In genomic region chr9:127846451-127847154, GRCh38 we compare ENCODE assay signal across 12 cellular contexts. TPM values are rescaled to one million over a fixed set of nuclear protein-coding genes. Genes with fewer than 3 reads are reported as not detected.
DNase-seq lines count a peak whose midpoint lies in the region; TF ChIP-seq lines count a peak whose summit lies in the region.
"Had no signal": no experiment of that assay in that cellular context is flagged by ENCODE, and none has a peak within 500 bp of the region (broad histone marks: within the 10 kb centered on the region; RNA-seq: fewer than 3 reads in every experiment).

No MANE protein-coding gene starts in this region.

- H3K27ac Mint-ChIP-seq in dendritic cell treated with granulocyte-macrophage colony-stimulating factor and Interleukin-4, amounts not matched to agents 40 ng/mL and 50 ng/mL, for 4 days, result peak overlapping the region; percentile 33
- H3K27ac Mint-ChIP-seq: activated naive CD4-positive, alpha-beta T cell treated with anti-CD3 and anti-CD28 coated beads for 36 hours; T-helper 2 cell treated with Interferon-gamma antibody and Interleukin-4, amounts not matched to agents 5 μg/mL and 100 μg/mL, for 36 hours had no signal

- no peaks in the 10 kb centered on the region for H3K27me3 Mint-ChIP-seq in dendritic cell treated with granulocyte-macrophage colony-stimulating factor and Interleukin-4, amounts not matched to agents 40 ng/mL and 50 ng/mL, for 4 days

- TF ChIP-seq RAD21 in liver (IDR thresholded peaks at IDR 0.05), result no peak

- H3K9me3 Mint-ChIP-seq in dendritic cell treated with granulocyte-macrophage colony-stimulating factor and Interleukin-4, amounts not matched to agents 40 ng/mL and 50 ng/mL, for 4 days, result peaks cover 25% of the 10 kb centered on the region

- intact Hi-C loops in dendritic cell treated with granulocyte-macrophage colony-stimulating factor and Interleukin-4, amounts not matched to agents 40 ng/mL and 50 ng/mL, for 4 days (cut with micrococcal nuclease), result no loop called here

- H3K4me2 ChIP-seq in skeletal muscle satellite cell (ENCODE audit: low read length), result peak overlapping the region; percentile 75

- no peak overlapping the region for H3K4me3 Mint-ChIP-seq in dendritic cell treated with granulocyte-macrophage colony-stimulating factor and Interleukin-4, amounts not matched to agents 40 ng/mL and 50 ng/mL, for 4 days
- H3K4me3 Mint-ChIP-seq: activated naive CD4-positive, alpha-beta T cell treated with anti-CD3 and anti-CD28 coated beads for 36 hours; T-helper 2 cell treated with Interferon-gamma antibody and Interleukin-4, amounts not matched to agents 5 μg/mL and 100 μg/mL, for 36 hours had no signal

- no peak overlapping the region for H3K9ac ChIP-seq in liver (ENCODE audit: low read depth in 1 of 2, low read length in 2 of 2)
- peak overlapping the region; percentile 61 for H3K9ac ChIP-seq in skeletal muscle satellite cell (ENCODE audit: low read depth, low read length)

- H3K36me3 ChIP-seq in liver (ENCODE audit: control insufficient read depth in 4 of 4, insufficient read depth in 3 of 4, low read depth in 1 of 4, low read length in 3 of 4), result no peaks in the 10 kb centered on the region
- H3K36me3 ChIP-seq in skeletal muscle satellite cell (ENCODE audit: insufficient read depth, low read length), result peaks cover 41% of the 10 kb centered on the region

- H3K9me3 ChIP-seq in liver (ENCODE audit: control insufficient read depth in 4 of 4, low read length in 3 of 4), result peaks cover 0 to 10% (median 1%) of the 10 kb centered on the region in 4 donors
- H3K9me3 ChIP-seq in skeletal muscle satellite cell (replicated peaks; ENCODE audit: low read length), result peaks cover 9% of the 10 kb centered on the region

- peaks cover 73% of the 10 kb centered on the region for H3K4me1 Mint-ChIP-seq in dendritic cell treated with granulocyte-macrophage colony-stimulating factor and Interleukin-4, amounts not matched to agents 40 ng/mL and 50 ng/mL, for 4 days (ENCODE audit: low read depth)

- in situ Hi-C loops in G401 (cut with HindIII; ENCODE audit: low sequenced_read_pairs), result no loop called here

- 64% methylated on average over 18 of the region's 18 CpGs for WGBS in liver

- H3K27me3 ChIP-seq in liver (ENCODE audit: control insufficient read depth in 4 of 4, insufficient read depth in 4 of 4, low read length in 3 of 4) (no peaks in the 10 kb centered on the region), skeletal muscle satellite cell (ENCODE audit: control insufficient read depth, insufficient read depth, low read length) (no peaks in the 10 kb centered on the region)

- H3K4me3 ChIP-seq in liver (ENCODE audit: low read depth in 1 of 3, low read length in 3 of 3) (no peak overlapping the region), skeletal muscle satellite cell (ENCODE audit: low read length) (peak overlapping the region; percentile 54)

- peak overlapping the region; percentile 2 to 57 for H3K27ac ChIP-seq in liver (ENCODE audit: low read depth in 1 of 2, low read length in 2 of 2)

- H3K36me3 Mint-ChIP-seq in dendritic cell treated with granulocyte-macrophage colony-stimulating factor and Interleukin-4, amounts not matched to agents 40 ng/mL and 50 ng/mL, for 4 days (ENCODE audit: low read depth), result peaks cover 82% of the 10 kb centered on the region

- DNase-seq in G401 (ENCODE audit: low spot score), result peak; percentile 27
- no peak for DNase-seq in COLO668 (lab: John Stamatoyannopoulos, UW; ENCODE audit: unreplicated experiment)
- DNase-seq in middle frontal gyrus (ENCODE audit: extremely low spot score, low spot score), result no peak
- no peak for DNase-seq in C1 segment of cervical spinal cord (lab: John Stamatoyannopoulos, UW)
- no peak for DNase-seq in KG1 (lab: John Stamatoyannopoulos, UW)
- DNase-seq: activated naive CD4-positive, alpha-beta T cell treated with anti-CD3 and anti-CD28 coated beads for 36 hours; foreskin melanocyte; NCI-H345 had no signal

- TF ChIP-seq CTCF in liver (IDR thresholded peaks at IDR 0.05; ENCODE audit: low read depth, low read length, missing input control), result no peak

- peaks cover 0 to 2% (median 0%) of the 10 kb centered on the region in 4 donors for H3K4me1 ChIP-seq in liver (ENCODE audit: control insufficient read depth in 4 of 4, insufficient read depth in 4 of 4, low read length in 3 of 4)
- H3K4me1 ChIP-seq in skeletal muscle satellite cell (ENCODE audit: control insufficient read depth, insufficient read depth, low read length), result peaks cover 50% of the 10 kb centered on the region

TF ChIP-seq in liver, 16 proteins besides CTCF, POLR2A, EP300 and RAD21:
- TF ChIP-seq RXRA (IDR thresholded peaks at IDR 0.05), result no peak
- no peak for TF ChIP-seq NR2F2 (IDR thresholded peaks at IDR 0.05)
- TF ChIP-seq FOXA2 (IDR thresholded peaks at IDR 0.05), result no peak
- TF ChIP-seq FOXA1 (IDR thresholded peaks at IDR 0.05), result no peak
- TF ChIP-seq ZBTB33 (IDR thresholded peaks at IDR 0.05), result no peak
- no peak for TF ChIP-seq JUND (IDR thresholded peaks at IDR 0.05)
- TF ChIP-seq REST (IDR thresholded peaks at IDR 0.05), result no peak
- TF ChIP-seq ATF3 (IDR thresholded peaks at IDR 0.05), result no peak
- no peak for TF ChIP-seq MAX (IDR thresholded peaks at IDR 0.05)
- no peak for TF ChIP-seq GABPA (IDR thresholded peaks at IDR 0.05 in 1 of 2, conservative IDR thresholded peaks at IDR 0.05 in 1 of 2)
- TF ChIP-seq SP1 (IDR thresholded peaks at IDR 0.05), result no peak
- no peak for TF ChIP-seq EGR1 (IDR thresholded peaks at IDR 0.05; ENCODE audit: low read depth in 2 of 2)
- TF ChIP-seq HNF4A (conservative IDR thresholded peaks at IDR 0.05), result no peak
- TF ChIP-seq YY1 (IDR thresholded peaks at IDR 0.05), result no peak
- no peak for TF ChIP-seq HNF4G (IDR thresholded peaks at IDR 0.05)
- no peak for TF ChIP-seq TAF1 (conservative IDR thresholded peaks at IDR 0.05)

RNA-seq across cellular contexts. Expression of gene ENG, which starts 7.9 kb away (rescaled TPM):
- total RNA-seq in G401 (2014; rRNA removed; shearing (Covaris generic)), result 2.6 and 4.4 TPM in 2 replicates
- 10 to 100 TPM; 12.8 to 23.5 TPM for total RNA-seq in liver
- 10 to 100 TPM; 25.0 to 91.3 TPM for polyA plus RNA-seq in liver
- total RNA-seq in skeletal muscle satellite cell (2012; rRNA removed), result 33.7 and 39.1 TPM in 2 replicates

RNA-seq across cellular contexts. Expression of gene AK1, which starts 30.9 kb away (rescaled TPM):
- total RNA-seq in G401 (2014; rRNA removed; shearing (Covaris generic)), result 46.4 and 62.6 TPM in 2 replicates
- total RNA-seq in liver, result 10 to 100 TPM; 10.6 to 18.7 TPM
- 10 to 100 TPM; 40.4 to 78.3 TPM for polyA plus RNA-seq in liver
- 28.9 and 41.9 TPM in 2 replicates for total RNA-seq in skeletal muscle satellite cell (2012; rRNA removed)

RNA-seq across cellular contexts. Expression of gene FPGS, which starts 43.9 kb away (rescaled TPM):
- 164 and 188 TPM in 2 replicates for total RNA-seq in G401 (2014; rRNA removed; shearing (Covaris generic))
- 10 to 100 TPM; 20.4 to 48.1 TPM for total RNA-seq in liver
- 10 to 100 TPM; 37.3 to 61.1 TPM for polyA plus RNA-seq in liver
- 90.8 and 94.6 TPM in 2 replicates for total RNA-seq in skeletal muscle satellite cell (2012; rRNA removed)

RNA-seq across cellular contexts. Expression of gene ST6GALNAC6, which starts 52.8 kb away (rescaled TPM):
- total RNA-seq in G401 (2014; rRNA removed; shearing (Covaris generic)), result 44.8 and 73.0 TPM in 2 replicates
- total RNA-seq in liver, result 10 to 100 TPM; 26.9 to 37.7 TPM
- polyA plus RNA-seq in liver, result 10 to 100 TPM; 22.5 to 40.4 TPM
- total RNA-seq in skeletal muscle satellite cell (2012; rRNA removed), result 29.7 and 42.2 TPM in 2 replicates
